Comparison of ENCODE assay signal across 1 cellular context in the genomic region with DNA sequence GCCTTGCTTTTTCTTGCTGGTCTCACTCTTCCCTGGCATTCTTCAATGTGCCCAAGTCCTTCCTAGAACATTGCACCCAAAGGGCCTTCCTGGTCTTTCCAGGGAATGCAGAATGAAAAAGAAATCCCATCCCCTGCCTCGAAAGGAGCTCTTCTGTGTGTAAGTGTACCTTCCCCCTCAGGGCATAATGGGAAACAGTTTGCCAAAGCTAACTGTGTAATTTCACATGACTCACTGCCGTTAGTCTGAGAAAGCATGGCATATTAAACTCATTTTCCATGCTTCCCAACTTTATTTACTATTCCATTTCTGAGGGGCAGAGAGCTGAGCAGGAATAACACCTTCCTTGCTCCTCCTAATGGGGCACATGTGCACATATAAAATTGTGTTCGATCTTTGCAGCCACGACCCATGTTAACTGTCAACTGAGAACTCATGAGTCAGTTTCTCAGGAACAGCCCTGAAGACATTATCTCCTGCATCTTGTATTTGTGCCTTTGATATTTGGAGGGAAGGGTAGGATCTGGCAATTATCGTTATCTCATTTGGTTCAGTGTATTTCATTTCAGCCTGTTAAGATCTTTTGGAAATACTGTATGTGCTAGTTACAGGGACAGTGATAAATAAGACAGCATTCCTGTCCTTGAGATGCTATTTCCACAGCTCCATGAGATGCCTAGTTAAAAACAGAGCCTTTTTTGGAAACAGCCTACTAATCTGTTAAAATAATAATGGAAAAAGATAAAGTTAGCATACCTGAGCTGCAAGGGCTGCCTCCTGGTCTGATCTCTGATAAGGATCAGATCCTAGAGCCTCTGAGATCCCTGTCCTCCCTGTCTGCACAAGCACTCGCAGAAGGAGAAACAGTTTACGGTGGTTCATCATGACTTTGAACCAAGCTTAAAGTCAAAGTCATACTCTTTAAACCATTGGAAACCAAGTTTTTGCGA.
TF ChIP-seq lines count a peak whose summit lies in the region.

No MANE protein-coding gene starts in this region.

TF ChIP-seq in HepG2, 621 proteins besides CTCF, POLR2A, EP300 and RAD21:
- TF ChIP-seq CBFB (CRISPR knock-in tag; IDR thresholded peaks at IDR 0.05) (no peak), EED (CRISPR knock-in tag; IDR thresholded peaks at IDR 0.05) (no peak), NFIB (CRISPR knock-in tag; IDR thresholded peaks at IDR 0.05; ENCODE audit: borderline replicate concordance) (no peak), ZNF75D (CRISPR knock-in tag; IDR thresholded peaks at IDR 0.05; ENCODE audit: borderline replicate concordance) (no peak), NR2C2 (CRISPR knock-in tag; IDR thresholded peaks at IDR 0.05; ENCODE audit: borderline replicate concordance) (no peak), SCMH1 (CRISPR knock-in tag; IDR thresholded peaks at IDR 0.05; ENCODE audit: borderline replicate concordance) (no peak), NFYB (CRISPR knock-in tag; IDR thresholded peaks at IDR 0.05) (no peak)
- TF ChIP-seq, protein P1, sequence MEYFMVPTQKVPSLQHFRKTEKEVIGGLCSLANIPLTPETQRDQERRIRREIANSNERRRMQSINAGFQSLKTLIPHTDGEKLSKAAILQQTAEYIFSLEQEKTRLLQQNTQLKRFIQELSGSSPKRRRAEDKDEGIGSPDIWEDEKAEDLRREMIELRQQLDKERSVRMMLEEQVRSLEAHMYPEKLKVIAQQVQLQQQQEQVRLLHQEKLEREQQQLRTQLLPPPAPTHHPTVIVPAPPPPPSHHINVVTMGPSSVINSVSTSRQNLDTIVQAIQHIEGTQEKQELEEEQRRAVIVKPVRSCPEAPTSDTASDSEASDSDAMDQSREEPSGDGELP (IDR thresholded peaks at IDR 0.05; ENCODE audit: borderline replicate concordance, low read depth), result no peak
- TF ChIP-seq, protein P2, sequence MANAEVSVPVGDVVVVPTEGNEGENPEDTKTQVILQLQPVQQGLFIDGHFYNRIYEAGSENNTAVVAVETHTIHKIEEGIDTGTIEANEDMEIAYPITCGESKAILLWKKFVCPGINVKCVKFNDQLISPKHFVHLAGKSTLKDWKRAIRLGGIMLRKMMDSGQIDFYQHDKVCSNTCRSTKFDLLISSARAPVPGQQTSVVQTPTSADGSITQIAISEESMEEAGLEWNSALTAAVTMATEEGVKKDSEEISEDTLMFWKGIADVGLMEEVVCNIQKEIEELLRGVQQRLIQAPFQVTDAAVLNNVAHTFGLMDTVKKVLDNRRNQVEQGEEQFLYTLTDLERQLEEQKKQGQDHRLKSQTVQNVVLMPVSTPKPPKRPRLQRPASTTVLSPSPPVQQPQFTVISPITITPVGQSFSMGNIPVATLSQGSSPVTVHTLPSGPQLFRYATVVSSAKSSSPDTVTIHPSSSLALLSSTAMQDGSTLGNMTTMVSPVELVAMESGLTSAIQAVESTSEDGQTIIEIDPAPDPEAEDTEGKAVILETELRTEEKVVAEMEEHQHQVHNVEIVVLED (CRISPR knock-in tag; IDR thresholded peaks at IDR 0.05; ENCODE audit: borderline replicate concordance), result no peak
- TF ChIP-seq, protein P3, sequence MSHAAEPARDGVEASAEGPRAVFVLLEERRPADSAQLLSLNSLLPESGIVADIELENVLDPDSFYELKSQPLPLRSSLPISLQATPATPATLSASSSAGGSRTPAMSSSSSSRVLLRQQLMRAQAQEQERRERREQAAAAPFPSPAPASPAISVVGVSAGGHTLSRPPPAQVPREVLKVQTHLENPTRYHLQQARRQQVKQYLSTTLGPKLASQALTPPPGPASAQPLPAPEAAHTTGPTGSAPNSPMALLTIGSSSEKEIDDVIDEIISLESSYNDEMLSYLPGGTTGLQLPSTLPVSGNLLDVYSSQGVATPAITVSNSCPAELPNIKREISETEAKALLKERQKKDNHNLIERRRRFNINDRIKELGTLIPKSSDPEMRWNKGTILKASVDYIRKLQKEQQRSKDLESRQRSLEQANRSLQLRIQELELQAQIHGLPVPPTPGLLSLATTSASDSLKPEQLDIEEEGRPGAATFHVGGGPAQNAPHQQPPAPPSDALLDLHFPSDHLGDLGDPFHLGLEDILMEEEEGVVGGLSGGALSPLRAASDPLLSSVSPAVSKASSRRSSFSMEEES (CRISPR knock-in tag; IDR thresholded peaks at IDR 0.05), result no peak
